In the genomic region with DNA sequence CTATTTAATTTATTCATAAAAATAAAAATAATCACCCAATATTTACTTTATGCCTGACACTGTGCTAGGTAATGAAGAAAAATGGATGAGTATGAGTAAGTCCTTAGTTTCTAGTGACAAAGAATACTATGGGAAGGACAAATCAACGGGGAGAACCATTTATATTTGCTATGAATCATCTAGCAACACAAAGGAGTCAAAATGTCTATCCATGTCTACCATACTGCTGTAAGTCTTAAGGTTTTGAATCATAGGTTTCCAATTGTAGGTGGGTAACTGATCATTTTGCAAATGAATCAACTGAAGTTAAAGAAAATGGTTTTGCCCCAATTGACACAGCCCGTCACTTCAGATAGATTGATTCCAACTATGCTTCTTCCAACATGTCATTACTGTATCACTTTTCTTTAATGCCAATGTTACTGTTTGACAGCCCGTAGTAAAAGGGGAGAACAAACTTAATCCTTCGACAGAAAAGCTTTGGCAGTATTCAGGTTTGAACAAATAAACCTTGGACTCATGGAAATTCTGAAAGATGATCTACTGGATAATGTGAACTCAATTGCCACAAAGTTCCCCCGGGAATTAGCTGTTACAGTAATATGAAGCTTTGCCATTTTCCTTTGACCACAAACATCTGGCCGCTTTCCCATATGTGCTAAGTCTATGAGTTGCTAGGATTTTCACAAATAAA, we compare ENCODE assay signal across 1 cellular context.
A peak's percentile ranks its signal among the peaks of the same experiment; 100 is the strongest.
TF ChIP-seq lines count a peak whose summit lies in the region.

No MANE protein-coding gene starts in this region.

TF ChIP-seq in HEK293, 187 proteins besides CTCF, POLR2A, EP300 and RAD21 (continued from another document and continues in another):
- TF ChIP-seq YY2 (tag by site-specific recombination; IDR thresholded peaks at IDR 0.05) (no peak), ZNF654 (tag by site-specific recombination; IDR thresholded peaks at IDR 0.05; ENCODE audit: low read depth) (no peak), ZFP41 (tag by site-specific recombination; IDR thresholded peaks at IDR 0.05; ENCODE audit: borderline replicate concordance) (no peak), ZNF530 (tag by site-specific recombination; IDR thresholded peaks at IDR 0.05; ENCODE audit: low read depth) (no peak), GLI2 (tag by site-specific recombination; IDR thresholded peaks at IDR 0.05; ENCODE audit: borderline replicate concordance, low read depth) (no peak), ZNF146 (tag by site-specific recombination; IDR thresholded peaks at IDR 0.05) (no peak), ZNF555 (tag by site-specific recombination; conservative IDR thresholded peaks at IDR 0.05) (no peak), ZNF791 (tag by site-specific recombination; IDR thresholded peaks at IDR 0.05) (no peak), ZNF571 (tag by site-specific recombination; IDR thresholded peaks at IDR 0.05) (no peak), ZNF658 (tag by site-specific recombination; IDR thresholded peaks at IDR 0.05) (no peak), ZNF202 (tag by site-specific recombination; IDR thresholded peaks at IDR 0.05; ENCODE audit: borderline replicate concordance) (no peak), ZXDB (tag by site-specific recombination; IDR thresholded peaks at IDR 0.05) (0 out of 2 replicates have a peak, but pooled peaks have one; percentile 22), ZNF701 (tag by site-specific recombination; IDR thresholded peaks at IDR 0.05) (no peak), ZIC2 (tag by site-specific recombination; IDR thresholded peaks at IDR 0.05) (no peak), EGR2 (tag by site-specific recombination; IDR thresholded peaks at IDR 0.05; ENCODE audit: low read depth) (no peak), KLF16 (tag by site-specific recombination; IDR thresholded peaks at IDR 0.05) (no peak), ZNF548 (tag by site-specific recombination; IDR thresholded peaks at IDR 0.05) (no peak), ZNF677 (tag by site-specific recombination; IDR thresholded peaks at IDR 0.05) (no peak), KLF8 (tag by site-specific recombination; IDR thresholded peaks at IDR 0.05) (no peak), ZNF521 (tag by site-specific recombination; IDR thresholded peaks at IDR 0.05) (no peak), ZNF311 (tag by site-specific recombination; IDR thresholded peaks at IDR 0.05; ENCODE audit: borderline replicate concordance) (no peak), ZNF510 (tag by site-specific recombination; IDR thresholded peaks at IDR 0.05; ENCODE audit: insufficient replicate concordance) (no peak), YY1 (tag by site-specific recombination; IDR thresholded peaks at IDR 0.05) (no peak), ZNF792 (tag by site-specific recombination; IDR thresholded peaks at IDR 0.05) (no peak), ZNF560 (tag by site-specific recombination; IDR thresholded peaks at IDR 0.05; ENCODE audit: borderline replicate concordance) (no peak), SETDB1 (IDR thresholded peaks at IDR 0.05; ENCODE audit: insufficient read length, low read length) (no peak), ZBTB48 (tag by site-specific recombination; IDR thresholded peaks at IDR 0.05) (no peak), ZSCAN16 (tag by site-specific recombination; IDR thresholded peaks at IDR 0.05) (no peak), ZNF155 (tag by site-specific recombination; IDR thresholded peaks at IDR 0.05) (no peak), SP2 (tag by site-specific recombination; IDR thresholded peaks at IDR 0.05) (no peak), ZNF416 (tag by site-specific recombination; IDR thresholded peaks at IDR 0.05) (no peak), SALL2 (tag by site-specific recombination; IDR thresholded peaks at IDR 0.05; ENCODE audit: borderline replicate concordance) (no peak), ZNF335 (tag by site-specific recombination; conservative IDR thresholded peaks at IDR 0.05) (no peak), ZNF169 (tag by site-specific recombination; IDR thresholded peaks at IDR 0.05) (no peak), ZNF10 (tag by site-specific recombination; IDR thresholded peaks at IDR 0.05) (no peak), IKZF3 (tag by site-specific recombination; IDR thresholded peaks at IDR 0.05) (no peak), ZNF324 (tag by site-specific recombination; IDR thresholded peaks at IDR 0.05) (no peak), ZNF266 (tag by site-specific recombination; IDR thresholded peaks at IDR 0.05; ENCODE audit: low read depth) (no peak), ZBTB1 (tag by site-specific recombination; IDR thresholded peaks at IDR 0.05) (no peak), ZNF837 (tag by site-specific recombination; IDR thresholded peaks at IDR 0.05) (no peak), ZNF302 (tag by site-specific recombination; IDR thresholded peaks at IDR 0.05; ENCODE audit: low read depth) (no peak), SCRT1 (tag by site-specific recombination; IDR thresholded peaks at IDR 0.05; ENCODE audit: borderline replicate concordance) (no peak), ZNF561 (tag by site-specific recombination; IDR thresholded peaks at IDR 0.05; ENCODE audit: borderline replicate concordance) (no peak)
- TF ChIP-seq, protein P1, sequence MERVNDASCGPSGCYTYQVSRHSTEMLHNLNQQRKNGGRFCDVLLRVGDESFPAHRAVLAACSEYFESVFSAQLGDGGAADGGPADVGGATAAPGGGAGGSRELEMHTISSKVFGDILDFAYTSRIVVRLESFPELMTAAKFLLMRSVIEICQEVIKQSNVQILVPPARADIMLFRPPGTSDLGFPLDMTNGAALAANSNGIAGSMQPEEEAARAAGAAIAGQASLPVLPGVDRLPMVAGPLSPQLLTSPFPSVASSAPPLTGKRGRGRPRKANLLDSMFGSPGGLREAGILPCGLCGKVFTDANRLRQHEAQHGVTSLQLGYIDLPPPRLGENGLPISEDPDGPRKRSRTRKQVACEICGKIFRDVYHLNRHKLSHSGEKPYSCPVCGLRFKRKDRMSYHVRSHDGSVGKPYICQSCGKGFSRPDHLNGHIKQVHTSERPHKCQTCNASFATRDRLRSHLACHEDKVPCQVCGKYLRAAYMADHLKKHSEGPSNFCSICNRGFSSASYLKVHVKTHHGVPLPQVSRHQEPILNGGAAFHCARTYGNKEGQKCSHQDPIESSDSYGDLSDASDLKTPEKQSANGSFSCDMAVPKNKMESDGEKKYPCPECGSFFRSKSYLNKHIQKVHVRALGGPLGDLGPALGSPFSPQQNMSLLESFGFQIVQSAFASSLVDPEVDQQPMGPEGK (tag by site-specific recombination; IDR thresholded peaks at IDR 0.05) = no peak
- TF ChIP-seq, protein P2, sequence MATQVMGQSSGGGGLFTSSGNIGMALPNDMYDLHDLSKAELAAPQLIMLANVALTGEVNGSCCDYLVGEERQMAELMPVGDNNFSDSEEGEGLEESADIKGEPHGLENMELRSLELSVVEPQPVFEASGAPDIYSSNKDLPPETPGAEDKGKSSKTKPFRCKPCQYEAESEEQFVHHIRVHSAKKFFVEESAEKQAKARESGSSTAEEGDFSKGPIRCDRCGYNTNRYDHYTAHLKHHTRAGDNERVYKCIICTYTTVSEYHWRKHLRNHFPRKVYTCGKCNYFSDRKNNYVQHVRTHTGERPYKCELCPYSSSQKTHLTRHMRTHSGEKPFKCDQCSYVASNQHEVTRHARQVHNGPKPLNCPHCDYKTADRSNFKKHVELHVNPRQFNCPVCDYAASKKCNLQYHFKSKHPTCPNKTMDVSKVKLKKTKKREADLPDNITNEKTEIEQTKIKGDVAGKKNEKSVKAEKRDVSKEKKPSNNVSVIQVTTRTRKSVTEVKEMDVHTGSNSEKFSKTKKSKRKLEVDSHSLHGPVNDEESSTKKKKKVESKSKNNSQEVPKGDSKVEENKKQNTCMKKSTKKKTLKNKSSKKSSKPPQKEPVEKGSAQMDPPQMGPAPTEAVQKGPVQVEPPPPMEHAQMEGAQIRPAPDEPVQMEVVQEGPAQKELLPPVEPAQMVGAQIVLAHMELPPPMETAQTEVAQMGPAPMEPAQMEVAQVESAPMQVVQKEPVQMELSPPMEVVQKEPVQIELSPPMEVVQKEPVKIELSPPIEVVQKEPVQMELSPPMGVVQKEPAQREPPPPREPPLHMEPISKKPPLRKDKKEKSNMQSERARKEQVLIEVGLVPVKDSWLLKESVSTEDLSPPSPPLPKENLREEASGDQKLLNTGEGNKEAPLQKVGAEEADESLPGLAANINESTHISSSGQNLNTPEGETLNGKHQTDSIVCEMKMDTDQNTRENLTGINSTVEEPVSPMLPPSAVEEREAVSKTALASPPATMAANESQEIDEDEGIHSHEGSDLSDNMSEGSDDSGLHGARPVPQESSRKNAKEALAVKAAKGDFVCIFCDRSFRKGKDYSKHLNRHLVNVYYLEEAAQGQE (tag by site-specific recombination; IDR thresholded peaks at IDR 0.05) = no peak
- TF ChIP-seq, protein P3, sequence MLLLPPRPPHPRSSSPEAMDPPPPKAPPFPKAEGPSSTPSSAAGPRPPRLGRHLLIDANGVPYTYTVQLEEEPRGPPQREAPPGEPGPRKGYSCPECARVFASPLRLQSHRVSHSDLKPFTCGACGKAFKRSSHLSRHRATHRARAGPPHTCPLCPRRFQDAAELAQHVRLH (tag by site-specific recombination; IDR thresholded peaks at IDR 0.05) = no peak
- TF ChIP-seq, protein P4, sequence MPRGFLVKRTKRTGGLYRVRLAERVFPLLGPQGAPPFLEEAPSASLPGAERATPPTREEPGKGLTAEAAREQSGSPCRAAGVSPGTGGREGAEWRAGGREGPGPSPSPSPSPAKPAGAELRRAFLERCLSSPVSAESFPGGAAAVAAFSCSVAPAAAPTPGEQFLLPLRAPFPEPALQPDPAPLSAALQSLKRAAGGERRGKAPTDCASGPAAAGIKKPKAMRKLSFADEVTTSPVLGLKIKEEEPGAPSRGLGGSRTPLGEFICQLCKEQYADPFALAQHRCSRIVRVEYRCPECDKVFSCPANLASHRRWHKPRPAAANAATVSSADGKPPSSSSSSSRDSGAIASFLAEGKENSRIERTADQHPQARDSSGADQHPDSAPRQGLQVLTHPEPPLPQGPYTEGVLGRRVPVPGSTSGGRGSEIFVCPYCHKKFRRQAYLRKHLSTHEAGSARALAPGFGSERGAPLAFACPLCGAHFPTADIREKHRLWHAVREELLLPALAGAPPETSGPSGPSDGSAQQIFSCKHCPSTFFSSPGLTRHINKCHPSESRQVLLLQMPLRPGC (tag by site-specific recombination; IDR thresholded peaks at IDR 0.05) = peak; percentile 78
- TF ChIP-seq, protein P5, sequence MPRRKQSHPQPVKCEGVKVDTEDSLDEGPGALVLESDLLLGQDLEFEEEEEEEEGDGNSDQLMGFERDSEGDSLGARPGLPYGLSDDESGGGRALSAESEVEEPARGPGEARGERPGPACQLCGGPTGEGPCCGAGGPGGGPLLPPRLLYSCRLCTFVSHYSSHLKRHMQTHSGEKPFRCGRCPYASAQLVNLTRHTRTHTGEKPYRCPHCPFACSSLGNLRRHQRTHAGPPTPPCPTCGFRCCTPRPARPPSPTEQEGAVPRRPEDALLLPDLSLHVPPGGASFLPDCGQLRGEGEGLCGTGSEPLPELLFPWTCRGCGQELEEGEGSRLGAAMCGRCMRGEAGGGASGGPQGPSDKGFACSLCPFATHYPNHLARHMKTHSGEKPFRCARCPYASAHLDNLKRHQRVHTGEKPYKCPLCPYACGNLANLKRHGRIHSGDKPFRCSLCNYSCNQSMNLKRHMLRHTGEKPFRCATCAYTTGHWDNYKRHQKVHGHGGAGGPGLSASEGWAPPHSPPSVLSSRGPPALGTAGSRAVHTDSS (tag by site-specific recombination; IDR thresholded peaks at IDR 0.05) = no peak
- TF ChIP-seq, protein P6, sequence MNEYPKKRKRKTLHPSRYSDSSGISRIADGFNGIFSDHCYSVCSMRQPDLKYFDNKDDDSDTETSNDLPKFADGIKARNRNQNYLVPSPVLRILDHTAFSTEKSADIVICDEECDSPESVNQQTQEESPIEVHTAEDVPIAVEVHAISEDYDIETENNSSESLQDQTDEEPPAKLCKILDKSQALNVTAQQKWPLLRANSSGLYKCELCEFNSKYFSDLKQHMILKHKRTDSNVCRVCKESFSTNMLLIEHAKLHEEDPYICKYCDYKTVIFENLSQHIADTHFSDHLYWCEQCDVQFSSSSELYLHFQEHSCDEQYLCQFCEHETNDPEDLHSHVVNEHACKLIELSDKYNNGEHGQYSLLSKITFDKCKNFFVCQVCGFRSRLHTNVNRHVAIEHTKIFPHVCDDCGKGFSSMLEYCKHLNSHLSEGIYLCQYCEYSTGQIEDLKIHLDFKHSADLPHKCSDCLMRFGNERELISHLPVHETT (tag by site-specific recombination; IDR thresholded peaks at IDR 0.05) = 0 out of 2 replicates have a peak, but pooled peaks have one; percentile 24
- TF ChIP-seq, protein P7, sequence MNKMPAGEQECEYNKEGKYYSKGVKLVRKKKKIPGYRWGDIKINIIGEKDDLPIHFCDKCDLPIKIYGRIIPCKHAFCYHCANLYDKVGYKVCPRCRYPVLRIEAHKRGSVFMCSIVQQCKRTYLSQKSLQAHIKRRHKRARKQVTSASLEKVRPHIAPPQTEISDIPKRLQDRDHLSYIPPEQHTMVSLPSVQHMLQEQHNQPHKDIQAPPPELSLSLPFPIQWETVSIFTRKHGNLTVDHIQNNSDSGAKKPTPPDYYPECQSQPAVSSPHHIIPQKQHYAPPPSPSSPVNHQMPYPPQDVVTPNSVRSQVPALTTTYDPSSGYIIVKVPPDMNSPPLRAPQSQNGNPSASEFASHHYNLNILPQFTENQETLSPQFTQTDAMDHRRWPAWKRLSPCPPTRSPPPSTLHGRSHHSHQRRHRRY (tag by site-specific recombination; IDR thresholded peaks at IDR 0.05) = no peak
- TF ChIP-seq, protein P8, sequence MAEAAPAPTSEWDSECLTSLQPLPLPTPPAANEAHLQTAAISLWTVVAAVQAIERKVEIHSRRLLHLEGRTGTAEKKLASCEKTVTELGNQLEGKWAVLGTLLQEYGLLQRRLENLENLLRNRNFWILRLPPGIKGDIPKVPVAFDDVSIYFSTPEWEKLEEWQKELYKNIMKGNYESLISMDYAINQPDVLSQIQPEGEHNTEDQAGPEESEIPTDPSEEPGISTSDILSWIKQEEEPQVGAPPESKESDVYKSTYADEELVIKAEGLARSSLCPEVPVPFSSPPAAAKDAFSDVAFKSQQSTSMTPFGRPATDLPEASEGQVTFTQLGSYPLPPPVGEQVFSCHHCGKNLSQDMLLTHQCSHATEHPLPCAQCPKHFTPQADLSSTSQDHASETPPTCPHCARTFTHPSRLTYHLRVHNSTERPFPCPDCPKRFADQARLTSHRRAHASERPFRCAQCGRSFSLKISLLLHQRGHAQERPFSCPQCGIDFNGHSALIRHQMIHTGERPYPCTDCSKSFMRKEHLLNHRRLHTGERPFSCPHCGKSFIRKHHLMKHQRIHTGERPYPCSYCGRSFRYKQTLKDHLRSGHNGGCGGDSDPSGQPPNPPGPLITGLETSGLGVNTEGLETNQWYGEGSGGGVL (tag by site-specific recombination; IDR thresholded peaks at IDR 0.05) = no peak
- TF ChIP-seq, protein P9, sequence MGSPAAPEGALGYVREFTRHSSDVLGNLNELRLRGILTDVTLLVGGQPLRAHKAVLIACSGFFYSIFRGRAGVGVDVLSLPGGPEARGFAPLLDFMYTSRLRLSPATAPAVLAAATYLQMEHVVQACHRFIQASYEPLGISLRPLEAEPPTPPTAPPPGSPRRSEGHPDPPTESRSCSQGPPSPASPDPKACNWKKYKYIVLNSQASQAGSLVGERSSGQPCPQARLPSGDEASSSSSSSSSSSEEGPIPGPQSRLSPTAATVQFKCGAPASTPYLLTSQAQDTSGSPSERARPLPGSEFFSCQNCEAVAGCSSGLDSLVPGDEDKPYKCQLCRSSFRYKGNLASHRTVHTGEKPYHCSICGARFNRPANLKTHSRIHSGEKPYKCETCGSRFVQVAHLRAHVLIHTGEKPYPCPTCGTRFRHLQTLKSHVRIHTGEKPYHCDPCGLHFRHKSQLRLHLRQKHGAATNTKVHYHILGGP (tag by site-specific recombination; IDR thresholded peaks at IDR 0.05) = no peak
